ENCODE assay signal across 7 cellular contexts in genomic region chr21:18756271-18756670, GRCh38.
DNase-seq lines count a peak whose midpoint lies in the region; ATAC-seq and TF ChIP-seq lines count a peak whose summit lies in the region.
"Not testable (repeated sequence)": the region's sequence is repeated elsewhere in the genome, so short reads cannot be mapped to it uniquely, and the experiment has no call there.

No MANE protein-coding gene starts in this region.

- peak; percentile 89 for DNase-seq in A172 (ENCODE audit: low spot score)
- DNase-seq in ELF-1 (ENCODE audit: low read depth, low spot score) = peak; percentile 18
- DNase-seq in HT1080 (ENCODE audit: low read depth) = peak; percentile 69
- DNase-seq in PC-3 = peak; percentile 93
- DNase-seq in T1000 (lab: John Stamatoyannopoulos, UW) = peak; percentile 9
- DNase-seq in brain microvascular endothelial cell = peak; percentile 1
- peak; percentile 90 for DNase-seq in islet precursor cell

- peaks cover 23% of the 10 kb centered on the region for H3K79me2 ChIP-seq in PC-3 (ENCODE audit: low read length)

- peaks cover 15% of the 10 kb centered on the region for H3K4me1 ChIP-seq in PC-3 (ENCODE audit: insufficient read depth, low read length)

- not testable (repeated sequence) for H3K36me3 ChIP-seq in PC-3 (ENCODE audit: low read depth, low read length); brain microvascular endothelial cell (replicated peaks)

- not testable (repeated sequence) for H2AFZ ChIP-seq in PC-3 (ENCODE audit: low read length)

- POLR2A ChIA-PET in PC-3 (lab: Charles Lee; ENCODE audit: unreplicated experiment) = interaction anchor here (0.5 kb wide), 1 partner anchor 147 kb away, joined by 3 read pairs; no protein-coding TSS in a partner anchor

- CTCF ChIA-PET in PC-3 (lab: Charles Lee) = not testable (repeated sequence)

- in situ Hi-C loops in brain microvascular endothelial cell (cut with HindIII; ENCODE audit: low pct_ligation_motif_present, low sequenced_read_pairs) = not testable (repeated sequence)

- H3K9me2 ChIP-seq in PC-3 (replicated peaks; ENCODE audit: low read length) = not testable (repeated sequence)

- H3K9ac ChIP-seq in PC-3 (ENCODE audit: low read length) = not testable (repeated sequence)

- H3K4me2 ChIP-seq in PC-3 (ENCODE audit: low read length) = peak overlapping the region; percentile 73

- not testable (repeated sequence) for H3K9me3 ChIP-seq in PC-3 (ENCODE audit: low read length)

- peak overlapping the region; percentile 35; the same call in 1 of the 2 replicates for H3K4me3 ChIP-seq in PC-3 (ENCODE audit: low read length)
- not testable (repeated sequence) for H3K4me3 ChIP-seq in brain microvascular endothelial cell (ENCODE audit: low read depth, low read length)

- intact Hi-C loops in PC-3 (cut with micrococcal nuclease) = not testable (repeated sequence)

- H4K20me1 ChIP-seq in PC-3 (ENCODE audit: low read length) = not testable (repeated sequence)

- H3F3A ChIP-seq in PC-3 (ENCODE audit: low read length, unreplicated experiment) = not testable (repeated sequence)

- BruUV-seq in PC-3 (replicated peaks; lab: Mats Ljungman, UMichigan) = not testable (repeated sequence)

- H3K27ac ChIP-seq in PC-3 (ENCODE audit: low read length); brain microvascular endothelial cell: not testable (repeated sequence)

- ATAC-seq in PC-3 = peak; percentile 18

- TF ChIP-seq CTCF in PC-3 (conservative IDR thresholded peaks at IDR 0.05; ENCODE audit: low read depth, low read length); brain microvascular endothelial cell (IDR thresholded peaks at IDR 0.05; ENCODE audit: low read depth, low read length, missing control alignments): not testable (repeated sequence)

- H3K27me3 ChIP-seq in PC-3 (ENCODE audit: low read length); brain microvascular endothelial cell (replicated peaks): not testable (repeated sequence)

Comparison
In these comparisons a context has a peak if more than half of its experiments do, and no peak if none do; other contexts are left out.
1. DNase-seq: peak in every context shown above with its lines; median percentile 93 in PC-3; 90 in islet precursor cell; 89 in A172; 69 in HT1080; 18 in ELF-1; 9 in T1000; 1 in brain microvascular endothelial cell.